Comparison of ENCODE assay signal across 11 cellular contexts in the genomic region with DNA sequence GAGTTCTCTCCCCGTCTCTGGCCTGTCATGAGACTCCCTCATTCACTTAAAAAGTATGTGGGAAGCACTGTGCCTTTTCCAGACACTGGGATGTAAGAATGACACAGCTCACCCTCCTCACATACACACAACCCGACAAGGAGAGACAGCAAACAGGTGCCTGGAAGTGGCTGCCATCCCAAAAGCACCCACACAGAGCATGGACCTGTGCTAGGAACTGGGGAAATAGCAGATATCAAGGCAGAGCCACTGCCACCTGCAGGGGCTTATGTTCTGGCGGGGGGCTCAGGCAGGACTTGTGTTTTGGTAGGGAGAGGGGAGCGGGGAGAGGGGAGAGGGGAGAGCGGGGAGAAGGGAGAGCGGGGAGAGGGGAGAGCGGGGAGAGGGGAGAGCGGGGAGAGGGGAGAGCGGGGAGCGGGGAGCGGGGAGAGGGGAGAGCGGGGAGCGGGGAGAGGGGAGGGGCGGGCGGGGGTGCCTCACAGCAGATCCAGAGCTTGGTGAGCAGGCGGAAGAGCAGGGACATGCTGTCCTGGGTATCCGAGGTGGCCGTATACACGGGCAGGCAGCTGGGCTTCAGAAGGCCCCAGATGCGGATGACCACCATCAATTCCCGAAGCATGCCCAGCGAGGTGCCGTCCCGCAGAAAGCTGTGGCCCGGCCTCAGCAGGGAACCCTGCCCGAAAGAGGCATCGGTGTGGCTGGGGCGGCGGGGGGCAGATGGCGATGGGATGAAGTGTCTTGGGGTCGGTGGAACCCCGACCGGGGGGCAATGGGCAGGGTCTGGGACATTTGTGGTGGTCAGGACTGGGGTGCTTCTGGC. TPM values are rescaled to one million over a fixed set of nuclear protein-coding genes. Genes with fewer than 3 reads are reported as not detected.
DNase-seq lines count a peak whose midpoint lies in the region; ATAC-seq and TF ChIP-seq lines count a peak whose summit lies in the region.
"Had no signal": no experiment of that assay in that cellular context is flagged by ENCODE, and none has a peak within 500 bp of the region (broad histone marks: within the 10 kb centered on the region; RNA-seq: fewer than 3 reads in every experiment).

No MANE protein-coding gene starts in this region.

- H3K36me3 ChIP-seq in Peyer's patch (peaks cover 0 to 58% (median 0%) of the 10 kb centered on the region in 3 donors), esophagus squamous epithelium (peaks cover 16 to 75% (median 31%) of the 10 kb centered on the region in 3 donors)

- TF ChIP-seq POLR2A in Peyer's patch (IDR thresholded peaks at IDR 0.05), result no peak
- no peak for TF ChIP-seq POLR2A in esophagus squamous epithelium (IDR thresholded peaks at IDR 0.05)

- H3K4me3 Mint-ChIP-seq in activated T-cell treated with anti-CD3 and anti-CD28 coated beads, Interleukin-2, amount 50 U/mL, for 72 hours, result peak overlapping the region; percentile 74 to 80
- no peak overlapping the region for H3K4me3 Mint-ChIP-seq in stimulated activated naive CD8-positive, alpha-beta T cell treated with anti-CD3 and anti-CD28 coated beads, Interleukin-15, Interleukin-2, amounts not matched to agents 100 ng/mL and 50 ng/mL, for 24 hours

- no peaks in the 10 kb centered on the region for H3K27me3 ChIP-seq in Peyer's patch
- H3K27me3 ChIP-seq in esophagus squamous epithelium, result no peaks in the 10 kb centered on the region

- no peaks in the 10 kb centered on the region for H3K27me3 Mint-ChIP-seq in activated T-cell treated with anti-CD3 and anti-CD28 coated beads, Interleukin-2, amount 50 U/mL, for 72 hours (ENCODE audit: low read depth)
- H3K27me3 Mint-ChIP-seq in stimulated activated naive CD8-positive, alpha-beta T cell treated with anti-CD3 and anti-CD28 coated beads, Interleukin-15, Interleukin-2, amounts not matched to agents 100 ng/mL and 50 ng/mL, for 24 hours, result no peaks in the 10 kb centered on the region

- H3K9me3 ChIP-seq in Peyer's patch (no peaks in the 10 kb centered on the region), esophagus squamous epithelium (no peaks in the 10 kb centered on the region)

- no peak for ATAC-seq in activated T-cell treated with anti-CD3 and anti-CD28 coated beads, Interleukin-2, amount 50 U/mL, for 72 hours (replicated peaks in 1 of 2)
- no peak for ATAC-seq in HG03039 (IDR thresholded peaks at IDR 0.05; ENCODE audit: unreplicated experiment)

- H3K4me1 ChIP-seq in Peyer's patch (peaks cover 0 to 10% (median 7%) of the 10 kb centered on the region in 4 donors), esophagus squamous epithelium (peaks cover 25 to 60% (median 27%) of the 10 kb centered on the region in 3 donors)

- H3K9me3 Mint-ChIP-seq in activated T-cell treated with anti-CD3 and anti-CD28 coated beads, Interleukin-2, amount 50 U/mL, for 72 hours, result no peaks in the 10 kb centered on the region
- H3K9me3 Mint-ChIP-seq in stimulated activated naive CD8-positive, alpha-beta T cell treated with anti-CD3 and anti-CD28 coated beads, Interleukin-15, Interleukin-2, amounts not matched to agents 100 ng/mL and 50 ng/mL, for 24 hours, result no peaks in the 10 kb centered on the region

- H3K4me3 ChIP-seq in Peyer's patch, result no peak overlapping the region
- no peak overlapping the region for H3K4me3 ChIP-seq in esophagus squamous epithelium

- H3K4me1 Mint-ChIP-seq in activated T-cell treated with anti-CD3 and anti-CD28 coated beads, Interleukin-2, amount 50 U/mL, for 72 hours (ENCODE audit: low read depth), result peaks cover 11% of the 10 kb centered on the region
- H3K4me1 Mint-ChIP-seq in stimulated activated naive CD8-positive, alpha-beta T cell treated with anti-CD3 and anti-CD28 coated beads, Interleukin-15, Interleukin-2, amounts not matched to agents 100 ng/mL and 50 ng/mL, for 24 hours (ENCODE audit: low read depth), result peaks cover 12% of the 10 kb centered on the region

- WGBS in esophagus squamous epithelium, 2 donors, result 68% methylated on average over 12 of the region's 33 CpGs; no CpG with 5 or more reads in 1 of the 2 donors

- TF ChIP-seq CTCF in Peyer's patch (IDR thresholded peaks at IDR 0.05) (no peak), esophagus squamous epithelium (IDR thresholded peaks at IDR 0.05) (no peak)

- H3K27ac Mint-ChIP-seq in activated T-cell treated with anti-CD3 and anti-CD28 coated beads, Interleukin-2, amount 50 U/mL, for 72 hours, result peak overlapping the region; percentile 87
- peak overlapping the region; percentile 61 for H3K27ac Mint-ChIP-seq in stimulated activated naive CD8-positive, alpha-beta T cell treated with anti-CD3 and anti-CD28 coated beads, Interleukin-15, Interleukin-2, amounts not matched to agents 100 ng/mL and 50 ng/mL, for 24 hours

- no peak for DNase-seq in activated T-cell treated with anti-CD3 and anti-CD28 coated beads, Interleukin-2, amount 50 U/mL, for 72 hours
- DNase-seq in activated T-cell treated with anti-CD3 and anti-CD28 coated beads, Interleukin-2, amount 50 U/mL, for 48 hours, result no peak
- no peak for DNase-seq in Peyer's patch
- no peak for DNase-seq in esophagus squamous epithelium (lab: John Stamatoyannopoulos, UW)
- no peak for DNase-seq in NCI-H128 (lab: John Stamatoyannopoulos, UW; ENCODE audit: unreplicated experiment)
- no peak for DNase-seq in SK-N-DZ (ENCODE audit: low spot score)
- DNase-seq: DND-41, NCI-H187 treated with DMSO at 0.1 percent for 48 hours had no signal

- H3K36me3 Mint-ChIP-seq in activated T-cell treated with anti-CD3 and anti-CD28 coated beads, Interleukin-2, amount 50 U/mL, for 72 hours (ENCODE audit: insufficient read depth in 2 of 2), result peaks cover 2 to 4% of the 10 kb centered on the region in 2 donors
- peaks cover 22% of the 10 kb centered on the region for H3K36me3 Mint-ChIP-seq in stimulated activated naive CD8-positive, alpha-beta T cell treated with anti-CD3 and anti-CD28 coated beads, Interleukin-15, Interleukin-2, amounts not matched to agents 100 ng/mL and 50 ng/mL, for 24 hours (ENCODE audit: low read depth)

- H3K27ac ChIP-seq in Peyer's patch, result peak overlapping the region; percentile 61 to 83 (median 67)
- peak overlapping the region; percentile 49 to 77 (median 71) for H3K27ac ChIP-seq in esophagus squamous epithelium

- intact Hi-C loops in esophagus squamous epithelium (cut with DNase I), result no loop called here

RNA-seq across cellular contexts. Expression of gene CFD, which starts 12.2 kb away (rescaled TPM):
- 1 to 10 TPM; 2.1 to 3.1 TPM for total RNA-seq in activated T-cell treated with anti-CD3 and anti-CD28 coated beads, Interleukin-2, amount 50 U/mL, for 72 hours
- total RNA-seq in Peyer's patch (100 to 1,000 TPM; 140 to 403 (median 303) TPM), esophagus squamous epithelium (100 to 1,000 TPM in 2 of 4 donors, 10 to 100 TPM in 2; 52.2 to 883 (median 129) TPM)
- 3.0 and 4.2 TPM in 2 replicates for polyA plus RNA-seq in SK-N-DZ (2014; cell fraction: cytosol; rRNA removed)
- polyA plus RNA-seq in SK-N-DZ (2014; cell fraction: nucleus; rRNA removed), result 0.96 and 2.8 TPM in 2 replicates

RNA-seq across cellular contexts. Expression of gene ELANE, which starts 19.6 kb away (rescaled TPM):
- not detected for total RNA-seq in activated T-cell treated with anti-CD3 and anti-CD28 coated beads, Interleukin-2, amount 50 U/mL, for 72 hours
- total RNA-seq in Peyer's patch (not detected), esophagus squamous epithelium (under 1 TPM in 1 of 4 donors, not detected in 3; 0.95 TPM)
- not detected in 2 replicates for polyA plus RNA-seq in SK-N-DZ (2014; cell fraction: cytosol; rRNA removed)
- not detected in 2 replicates for polyA plus RNA-seq in SK-N-DZ (2014; cell fraction: nucleus; rRNA removed)
- total RNA-seq: activated CD8-positive, alpha-beta memory T cell treated with anti-CD3 and anti-CD28 coated beads for 36 hours had no signal

RNA-seq across cellular contexts. Expression of gene MED16, which starts 21.3 kb away (rescaled TPM):
- total RNA-seq in activated T-cell treated with anti-CD3 and anti-CD28 coated beads, Interleukin-2, amount 50 U/mL, for 72 hours, result 10 to 100 TPM; 59.8 to 62.2 TPM
- total RNA-seq in Peyer's patch (10 to 100 TPM; 60.2 to 83.6 (median 65.3) TPM), esophagus squamous epithelium (10 to 100 TPM; 23.7 to 64.9 (median 32.5) TPM)
- polyA plus RNA-seq in SK-N-DZ (2014; cell fraction: cytosol; rRNA removed), result 31.2 and 36.7 TPM in 2 replicates
- polyA plus RNA-seq in SK-N-DZ (2014; cell fraction: nucleus; rRNA removed), result 27.4 and 45.1 TPM in 2 replicates

RNA-seq across cellular contexts. Expression of gene RNU6-9, which starts 21.6 kb away (rescaled TPM):
- total RNA-seq in activated T-cell treated with anti-CD3 and anti-CD28 coated beads, Interleukin-2, amount 50 U/mL, for 72 hours, result not detected
- total RNA-seq in Peyer's patch (not detected), esophagus squamous epithelium (not detected)
- not detected in 2 replicates for polyA plus RNA-seq in SK-N-DZ (2014; cell fraction: cytosol; rRNA removed)
- polyA plus RNA-seq in SK-N-DZ (2014; cell fraction: nucleus; rRNA removed), result not detected in 2 replicates
- total RNA-seq: activated CD8-positive, alpha-beta memory T cell treated with anti-CD3 and anti-CD28 coated beads for 36 hours had no signal

RNA-seq across cellular contexts. Expression of gene PRTN3, which starts 30.9 kb away (rescaled TPM):
- total RNA-seq in activated T-cell treated with anti-CD3 and anti-CD28 coated beads, Interleukin-2, amount 50 U/mL, for 72 hours, result not detected
- total RNA-seq in Peyer's patch (not detected), esophagus squamous epithelium (not detected)
- not detected in 2 replicates for polyA plus RNA-seq in SK-N-DZ (2014; cell fraction: cytosol; rRNA removed)
- not detected in 2 replicates for polyA plus RNA-seq in SK-N-DZ (2014; cell fraction: nucleus; rRNA removed)
- total RNA-seq: activated CD8-positive, alpha-beta memory T cell treated with anti-CD3 and anti-CD28 coated beads for 36 hours had no signal

Comparison
In these comparisons a context has a peak if more than half of its experiments do, and no peak if none do; other contexts are left out.
1. RNA of gene CFD, which starts 12.2 kb away (total RNA-seq): 140 to 403 TPM in Peyer's patch and 52.2 to 883 TPM in esophagus squamous epithelium; 2.1 to 3.1 TPM in activated T-cell treated with anti-CD3 and anti-CD28 coated beads, Interleukin-2, amount 50 U/mL, for 72 hours; every median in the first group is over 10 times any median in the second.